17 cellular contexts compared by ENCODE assay signal in the genomic region with DNA sequence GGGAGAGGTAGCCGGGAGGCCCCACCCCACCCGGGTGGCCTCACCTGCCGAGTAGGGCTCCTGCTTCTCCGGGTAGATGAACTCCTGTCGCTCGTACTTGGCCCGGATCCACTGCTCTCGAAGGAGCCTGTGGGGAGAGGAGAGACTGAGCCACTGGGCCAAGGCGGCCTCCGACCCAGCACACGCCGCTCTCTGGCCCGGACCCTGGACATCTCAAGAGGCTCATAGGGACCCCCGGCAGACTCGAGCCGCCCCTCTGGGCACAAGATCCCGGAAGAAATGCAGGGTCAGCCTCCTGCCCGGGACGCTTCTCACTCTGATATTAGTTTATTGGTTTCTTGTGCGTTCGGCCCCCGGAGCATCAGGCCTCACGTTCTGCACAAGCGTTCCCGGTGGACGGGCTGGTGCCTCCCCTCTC. TPM values are rescaled to one million over a fixed set of nuclear protein-coding genes. Genes with fewer than 3 reads are reported as not detected.
A peak's percentile ranks its signal among the peaks of the same experiment; 100 is the strongest.
DNase-seq lines count a peak whose midpoint lies in the region; ATAC-seq and TF ChIP-seq lines count a peak whose summit lies in the region.
"Had no signal": no experiment of that assay in that cellular context is flagged by ENCODE, and none has a peak within 500 bp of the region (broad histone marks: within the 10 kb centered on the region; RNA-seq: fewer than 3 reads in every experiment).

No MANE protein-coding gene starts in this region.

- H3K4me3 Mint-ChIP-seq in effector memory CD8-positive, alpha-beta T cell: no peak overlapping the region
- H3K4me3 Mint-ChIP-seq in natural killer cell treated with Interleukin-12 subunit alpha and Interleukin-12 subunit beta and Interleukin-15 and Interleukin-18, amount 100 ng/mL, for 72 hours: no peak overlapping the region
- H3K4me3 Mint-ChIP-seq: HFFc6, neural progenitor cell had no signal

- no peaks in the 10 kb centered on the region for H3K9me3 Mint-ChIP-seq in effector memory CD8-positive, alpha-beta T cell
- peaks cover 3% of the 10 kb centered on the region for H3K9me3 Mint-ChIP-seq in natural killer cell treated with Interleukin-12 subunit alpha and Interleukin-12 subunit beta and Interleukin-15 and Interleukin-18, amount 100 ng/mL, for 72 hours
- H3K9me3 Mint-ChIP-seq: HFFc6, neural progenitor cell had no signal

- TF ChIP-seq POLR2A in erythroblast (IDR thresholded peaks at IDR 0.05; ENCODE audit: low read length): no peak

- H3K4me1 Mint-ChIP-seq in effector memory CD8-positive, alpha-beta T cell (ENCODE audit: low read depth in 2 of 2): peaks cover 32 to 38% of the 10 kb centered on the region in 2 donors
- H3K4me1 Mint-ChIP-seq in natural killer cell treated with Interleukin-12 subunit alpha and Interleukin-12 subunit beta and Interleukin-15 and Interleukin-18, amount 100 ng/mL, for 72 hours (ENCODE audit: low read depth in 2 of 2): peaks cover 21 to 54% of the 10 kb centered on the region in 2 donors

- peak overlapping the region; percentile 59 to 73 for H3K27ac Mint-ChIP-seq in effector memory CD8-positive, alpha-beta T cell
- peak overlapping the region in 1 of 2 donors; percentile 93 for H3K27ac Mint-ChIP-seq in natural killer cell treated with Interleukin-12 subunit alpha and Interleukin-12 subunit beta and Interleukin-15 and Interleukin-18, amount 100 ng/mL, for 72 hours
- H3K27ac Mint-ChIP-seq: HFFc6, neural progenitor cell had no signal

- H3K36me3 Mint-ChIP-seq in effector memory CD8-positive, alpha-beta T cell (ENCODE audit: insufficient read depth): peaks cover 26% of the 10 kb centered on the region
- no peaks in the 10 kb centered on the region for H3K36me3 Mint-ChIP-seq in natural killer cell treated with Interleukin-12 subunit alpha and Interleukin-12 subunit beta and Interleukin-15 and Interleukin-18, amount 100 ng/mL, for 72 hours
- H3K36me3 Mint-ChIP-seq: neural progenitor cell had no signal

- no peaks in the 10 kb centered on the region for H3K27me3 Mint-ChIP-seq in effector memory CD8-positive, alpha-beta T cell
- no peaks in the 10 kb centered on the region for H3K27me3 Mint-ChIP-seq in natural killer cell treated with Interleukin-12 subunit alpha and Interleukin-12 subunit beta and Interleukin-15 and Interleukin-18, amount 100 ng/mL, for 72 hours

- no peak for TF ChIP-seq CTCF in foreskin keratinocyte (conservative IDR thresholded peaks at IDR 0.05)

- peak; percentile 0 for DNase-seq in stimulated activated CD4-positive, alpha-beta T cell treated with anti-CD3 and anti-CD28 coated beads, Interleukin-1b, Interleukin-23, amount 100 ng/mL, for 48 hours
- no peak for DNase-seq in stimulated activated CD4-positive, alpha-beta T cell treated with anti-CD3 and anti-CD28 coated beads, Interleukin-2, amount 100 ng/mL, for 24 hours
- DNase-seq in effector memory CD8-positive, alpha-beta T cell: no peak
- peak; percentile 47 for DNase-seq in natural killer cell treated with Interleukin-12 subunit alpha and Interleukin-12 subunit beta and Interleukin-15 and Interleukin-18, amount 100 ng/mL, for 72 hours (ENCODE audit: low spot score)
- DNase-seq in aorta (peak; percentile 47 to 62), NCI-H524 (lab: John Stamatoyannopoulos, UW) (no peak), erythroblast (lab: John Stamatoyannopoulos, UW) (no peak), foreskin keratinocyte (no peak)
- DNase-seq: BE2C; DMS79 treated with DMSO at 0.1 percent for 48 hours; HFFc6; NCI-H2029 treated with DMSO at 0.1 percent for 48 hours; NK-92 treated with Interleukin-12 subunit alpha and Interleukin-12 subunit beta, amount 100 ng/mL, for 24 hours; SJCRH30 had no signal

- H3K27ac ChIP-seq in aorta (ENCODE audit: low read depth in 1 of 2, low read length in 2 of 2) (no peak overlapping the region), foreskin keratinocyte (no peak overlapping the region)
- H3K27ac ChIP-seq: esophagus muscularis mucosa, hepatocyte, neural progenitor cell, SJCRH30 had no signal

- WGBS in aorta, 2 donors: 84 to 89% methylated on average over 19 to 26 of the region's 26 CpGs

- intact Hi-C loops in aorta (cut with DNase I): no loop called here

- no peak for ATAC-seq in effector memory CD8-positive, alpha-beta T cell (replicated peaks)
- ATAC-seq in natural killer cell treated with Interleukin-12 subunit alpha and Interleukin-12 subunit beta and Interleukin-15 and Interleukin-18, amount 100 ng/mL, for 72 hours: no peak
- ATAC-seq in aorta (ENCODE audit: low FRiP score): no peak
- ATAC-seq in foreskin keratinocyte: no peak

- no peak overlapping the region for H3K4me3 ChIP-seq in aorta (ENCODE audit: low read length in 2 of 2)
- H3K4me3 ChIP-seq: esophagus muscularis mucosa, hepatocyte, neural progenitor cell, SJCRH30 had no signal

- no peaks in the 10 kb centered on the region for H3K27me3 ChIP-seq in aorta (ENCODE audit: control insufficient read depth in 1 of 2, insufficient read depth in 2 of 2, low read length in 1 of 2)
- H3K27me3 ChIP-seq in foreskin keratinocyte: peaks cover 21% of the 10 kb centered on the region
- H3K27me3 ChIP-seq: BE2C, esophagus muscularis mucosa, hepatocyte, neural progenitor cell had no signal

- H3K9me3 ChIP-seq in aorta (ENCODE audit: control insufficient read depth, low read length): no peaks in the 10 kb centered on the region
- H3K9me3 ChIP-seq: BE2C, esophagus muscularis mucosa, SJCRH30 had no signal

- no peaks in the 10 kb centered on the region for H3K36me3 ChIP-seq in aorta (ENCODE audit: control insufficient read depth in 1 of 2, insufficient read depth in 2 of 2, low read length in 1 of 2)
- H3K36me3 ChIP-seq: BE2C, neural progenitor cell, SJCRH30 had no signal

- H3K4me1 ChIP-seq in aorta (ENCODE audit: control insufficient read depth in 1 of 2, insufficient read depth in 2 of 2, low read length in 2 of 2) (no peaks in the 10 kb centered on the region), foreskin keratinocyte (no peaks in the 10 kb centered on the region)
- H3K4me1 ChIP-seq: neural progenitor cell, SJCRH30 had no signal

RNA-seq across cellular contexts. Expression of a gene that starts 34.5 kb away (rescaled TPM):
- total RNA-seq in natural killer cell treated with Interleukin-12 subunit alpha and Interleukin-12 subunit beta and Interleukin-15 and Interleukin-18, amount 100 ng/mL, for 72 hours: 100 to 1,000 TPM in 1 of 2 donors, 10 to 100 TPM in 1; 70.6 to 161 TPM
- 10 to 100 TPM; 10.8 to 11.9 TPM for total RNA-seq in aorta
- polyA plus RNA-seq in aorta: 10 to 100 TPM in 1 of 2 donors, 1 to 10 TPM in 1; 4.3 to 16.9 TPM
- 5.8 and 7.8 TPM in 2 replicates for total RNA-seq in foreskin keratinocyte
- 5.1 and 6.9 TPM in 2 replicates for polyA plus RNA-seq in foreskin keratinocyte

RNA-seq across cellular contexts. Expression of a gene that starts 43.6 kb away (rescaled TPM):
- 10 to 100 TPM; 42.8 to 44.5 TPM for total RNA-seq in natural killer cell treated with Interleukin-12 subunit alpha and Interleukin-12 subunit beta and Interleukin-15 and Interleukin-18, amount 100 ng/mL, for 72 hours
- total RNA-seq in aorta (10 to 100 TPM; 19.9 to 22.7 TPM), foreskin keratinocyte (27.0 and 32.1 TPM in 2 replicates)
- polyA plus RNA-seq in aorta (10 to 100 TPM; 16.5 to 58.3 TPM), foreskin keratinocyte (40.9 TPM in 2 replicates)

RNA-seq across cellular contexts. Expression of a gene that starts 55.4 kb away (rescaled TPM):
- 10 to 100 TPM; 17.2 to 19.9 TPM for total RNA-seq in natural killer cell treated with Interleukin-12 subunit alpha and Interleukin-12 subunit beta and Interleukin-15 and Interleukin-18, amount 100 ng/mL, for 72 hours
- 10 to 100 TPM; 10.8 to 17.0 TPM for total RNA-seq in aorta
- 1 to 10 TPM; 3.1 to 6.7 TPM for polyA plus RNA-seq in aorta
- total RNA-seq in foreskin keratinocyte: 5.9 and 6.0 TPM in 2 replicates
- polyA plus RNA-seq in foreskin keratinocyte: 5.6 and 6.1 TPM in 2 replicates

Comparison
In these comparisons a context has a peak if more than half of its experiments do, and no peak if none do; other contexts are left out.
1. DNase-seq: peak in stimulated activated CD4-positive, alpha-beta T cell treated with anti-CD3 and anti-CD28 coated beads, Interleukin-1b, Interleukin-23, amount 100 ng/mL, for 48 hours (single experiment), natural killer cell treated with Interleukin-12 subunit alpha and Interleukin-12 subunit beta and Interleukin-15 and Interleukin-18, amount 100 ng/mL, for 72 hours (single experiment) and aorta (2 of 2); none in stimulated activated CD4-positive, alpha-beta T cell treated with anti-CD3 and anti-CD28 coated beads, Interleukin-2, amount 100 ng/mL, for 24 hours (0 of 2), effector memory CD8-positive, alpha-beta T cell (0 of 3), NCI-H524 (0 of 2), erythroblast (0 of 2) and foreskin keratinocyte (0 of 2).